ENCODE assay signal across 8 cellular contexts in the genomic region with DNA sequence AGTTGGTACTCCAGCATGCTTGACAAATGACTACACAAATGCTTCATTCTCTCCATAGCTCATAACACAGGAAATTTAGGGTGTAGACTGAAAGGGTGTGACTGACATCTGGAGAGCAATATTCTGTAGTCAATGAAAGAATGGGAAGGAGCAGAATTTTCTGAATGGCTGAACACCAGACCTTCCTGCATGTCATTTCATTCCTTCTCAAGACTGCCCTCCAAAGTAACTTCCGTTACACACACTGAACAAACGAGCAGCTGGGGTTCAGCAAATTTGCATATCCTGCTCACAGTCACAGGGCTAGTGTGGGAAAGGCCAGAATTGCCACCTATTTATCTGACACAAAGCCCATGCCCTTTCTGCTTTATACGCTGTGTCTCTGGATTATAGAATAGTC.
A peak's percentile ranks its signal among the peaks of the same experiment; 100 is the strongest.
DNase-seq lines count a peak whose midpoint lies in the region; ATAC-seq and TF ChIP-seq lines count a peak whose summit lies in the region.

No MANE protein-coding gene starts in this region.

- H3K9me3 ChIP-seq in BLaER1 (0 out of 2 replicates have a peak, but pooled peaks cover 4% of the 10 kb centered on the region), OCI-LY3 (ENCODE audit: insufficient read depth, low read length) (peaks cover 12% of the 10 kb centered on the region), MG63 (no peaks in the 10 kb centered on the region)

- H3K4me2 ChIP-seq in BLaER1 (peak overlapping the region; percentile 60), OCI-LY3 (ENCODE audit: low read length) (peak overlapping the region; percentile 52)

- H3K36me3 ChIP-seq in BLaER1 = no peaks in the 10 kb centered on the region
- H3K36me3 ChIP-seq in OCI-LY3 (replicated peaks; ENCODE audit: low read depth, low read length) = peaks cover 47% of the 10 kb centered on the region
- no peaks in the 10 kb centered on the region for H3K36me3 ChIP-seq in MG63

- TF ChIP-seq CTCF in OCI-LY3 (IDR thresholded peaks at IDR 0.05; ENCODE audit: low read depth, low read length) (peak; percentile 34), coronary artery (IDR thresholded peaks at IDR 0.05) (no peak)

- H3K4me3 ChIP-seq in BLaER1 = no peak overlapping the region
- no peak overlapping the region; the same call in 1 of the 2 replicates for H3K4me3 ChIP-seq in OCI-LY3 (ENCODE audit: low read length)
- no peak overlapping the region for H3K4me3 ChIP-seq in MG63
- H3K4me3 ChIP-seq in coronary artery = no peak overlapping the region

- no peaks in the 10 kb centered on the region for H3K79me2 ChIP-seq in OCI-LY3 (ENCODE audit: low read length)

- H3K4me1 ChIP-seq in BLaER1 (peaks cover 35% of the 10 kb centered on the region), OCI-LY3 (ENCODE audit: low read length) (peaks cover 66% of the 10 kb centered on the region)

- H4K20me1 ChIP-seq in BLaER1 (no peaks in the 10 kb centered on the region), OCI-LY3 (ENCODE audit: insufficient read depth, low read length) (no peaks in the 10 kb centered on the region)

- no peak overlapping the region for H2AFZ ChIP-seq in OCI-LY3 (ENCODE audit: low read depth, low read length)

- H3K27ac ChIP-seq in BLaER1 (no peak overlapping the region), OCI-LY3 (ENCODE audit: low read length) (peak overlapping the region; percentile 91), coronary artery (no peak overlapping the region)

- H3K9ac ChIP-seq in BLaER1 (no peak overlapping the region), OCI-LY3 (ENCODE audit: low read length) (peak overlapping the region; percentile 68)

- peak; percentile 61 for DNase-seq in GM19240 (ENCODE audit: insufficient read length, low spot score)
- no peak for DNase-seq in MG63
- no peak for DNase-seq in amniotic stem cell (lab: John Stamatoyannopoulos, UW)
- DNase-seq in HPDE6-E6E7 (ENCODE audit: extremely low spot score) = no peak
- no peak for DNase-seq in coronary artery (ENCODE audit: low spot score)

- H3K27me3 ChIP-seq in BLaER1 = no peaks in the 10 kb centered on the region
- no peaks in the 10 kb centered on the region for H3K27me3 ChIP-seq in OCI-LY3 (ENCODE audit: low read depth, low read length)
- no peaks in the 10 kb centered on the region for H3K27me3 ChIP-seq in MG63

- peak; percentile 100 for ATAC-seq in HG02938 (IDR thresholded peaks at IDR 0.05; ENCODE audit: unreplicated experiment)
